Comparison of ENCODE assay signal across 8 cellular contexts in the genomic region with DNA sequence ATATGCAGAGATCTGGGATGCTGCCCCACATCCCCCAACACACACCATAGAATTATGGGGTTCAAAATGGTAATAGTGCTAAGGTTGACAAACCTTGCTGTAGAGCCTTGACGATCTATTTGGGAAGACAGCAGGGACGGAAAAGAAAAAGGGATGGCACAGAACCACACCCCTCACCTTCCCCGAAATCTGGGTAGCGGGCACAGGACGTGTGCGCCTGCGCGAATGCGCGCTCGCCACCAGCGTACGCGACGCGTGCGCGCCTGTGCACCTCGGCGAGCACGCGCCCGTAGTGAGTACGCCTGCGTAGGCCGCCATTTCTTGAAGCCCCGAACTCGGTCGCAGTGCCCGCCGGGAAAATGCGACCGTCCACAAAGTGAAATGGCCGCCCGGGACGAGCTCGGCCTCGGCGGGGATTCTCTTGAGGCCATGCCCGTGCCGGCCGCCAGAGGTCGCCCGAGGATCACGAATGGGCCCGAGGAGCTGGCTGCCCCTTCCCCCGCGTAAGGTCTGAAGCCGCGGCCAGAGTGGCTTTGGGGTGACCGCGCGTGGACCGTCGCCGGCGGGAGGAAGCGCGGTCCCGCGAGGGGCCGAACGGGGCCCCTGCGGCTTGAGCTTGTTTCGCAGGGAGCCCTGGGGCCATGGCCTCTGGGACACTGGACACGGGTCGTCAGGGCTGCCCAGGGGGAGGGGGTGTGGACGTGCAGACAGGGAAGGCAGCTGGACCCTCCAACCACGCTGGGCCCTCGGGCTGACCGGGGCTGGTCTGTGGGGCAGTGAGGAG.
DNase-seq lines count a peak whose midpoint lies in the region; ATAC-seq and TF ChIP-seq lines count a peak whose summit lies in the region.

No MANE protein-coding gene starts in this region.

- peaks cover 6% of the 10 kb centered on the region for H3K4me1 Mint-ChIP-seq in activated T-cell treated with anti-CD3 and anti-CD28 coated beads, Interleukin-2, amount 50 U/mL, for 24 hours (ENCODE audit: low read depth)

- DNase-seq in DMS79 (lab: John Stamatoyannopoulos, UW) = peak; percentile 73
- peak; percentile 95 for DNase-seq in OCI-M1 (lab: John Stamatoyannopoulos, UW)
- DNase-seq in activated T-cell treated with anti-CD3 and anti-CD28 coated beads, Interleukin-2, amount 50 U/mL, for 24 hours = peak; percentile 93
- peak; percentile 93 to 94 for DNase-seq in erythroblast (lab: John Stamatoyannopoulos, UW)
- peak; percentile 90 for DNase-seq in stimulated activated CD8-positive, alpha-beta memory T cell treated with anti-CD3 and anti-CD28 coated beads, Interleukin-4, amount 100 ng/mL, for 48 hours

- H3K4me3 Mint-ChIP-seq in activated T-cell treated with anti-CD3 and anti-CD28 coated beads, Interleukin-2, amount 50 U/mL, for 24 hours = peak overlapping the region; percentile 83

- peaks cover 15% of the 10 kb centered on the region for H3K27me3 Mint-ChIP-seq in activated T-cell treated with anti-CD3 and anti-CD28 coated beads, Interleukin-2, amount 50 U/mL, for 24 hours

- no peaks in the 10 kb centered on the region for H3K9me3 Mint-ChIP-seq in activated T-cell treated with anti-CD3 and anti-CD28 coated beads, Interleukin-2, amount 50 U/mL, for 24 hours

- ATAC-seq in GM21619 (IDR thresholded peaks at IDR 0.05; ENCODE audit: unreplicated experiment) = peak; percentile 95

- peaks cover 2 to 3% of the 10 kb centered on the region in 2 donors for H3K4me1 ChIP-seq in mucosa of rectum (ENCODE audit: control insufficient read depth in 2 of 2, insufficient read depth in 2 of 2, low read length in 2 of 2)

- peak overlapping the region; percentile 91 for H3K27ac Mint-ChIP-seq in activated T-cell treated with anti-CD3 and anti-CD28 coated beads, Interleukin-2, amount 50 U/mL, for 24 hours

- peak overlapping the region; percentile 57 to 84 for H3K4me3 ChIP-seq in mucosa of rectum (ENCODE audit: low read length in 2 of 2)

- peaks cover 2% of the 10 kb centered on the region for H3K36me3 Mint-ChIP-seq in activated T-cell treated with anti-CD3 and anti-CD28 coated beads, Interleukin-2, amount 50 U/mL, for 24 hours (ENCODE audit: low read depth)

- H3K27me3 ChIP-seq in mucosa of rectum (ENCODE audit: control insufficient read depth in 2 of 2, insufficient read depth in 2 of 2, low read length in 2 of 2) = no peaks in the 10 kb centered on the region

- H3K27ac ChIP-seq in mucosa of rectum (ENCODE audit: low read depth in 2 of 2, low read length in 2 of 2) = peak overlapping the region in 1 of 2 donors; percentile 67

- TF ChIP-seq RAD21 in Ishikawa (IDR thresholded peaks at IDR 0.05; ENCODE audit: low read depth) = peak; percentile 67

- H3K36me3 ChIP-seq in mucosa of rectum (ENCODE audit: control insufficient read depth in 2 of 2, insufficient read depth in 2 of 2, low read length in 2 of 2) = no peaks in the 10 kb centered on the region

- TF ChIP-seq EP300 in Ishikawa (IDR thresholded peaks at IDR 0.05; ENCODE audit: borderline replicate concordance) = no peak

- H3K9me3 ChIP-seq in mucosa of rectum (ENCODE audit: control insufficient read depth in 2 of 2, low read length in 2 of 2) = no peaks in the 10 kb centered on the region

- peak overlapping the region; percentile 68 to 70 for H3K9ac ChIP-seq in mucosa of rectum (ENCODE audit: low read depth in 1 of 2, low read length in 2 of 2)

- TF ChIP-seq POLR2A in erythroblast (IDR thresholded peaks at IDR 0.05; ENCODE audit: low read length) = no peak

TF ChIP-seq in Ishikawa, 13 proteins besides CTCF, POLR2A, EP300 and RAD21:
- peak; percentile 96 for TF ChIP-seq YY1 (IDR thresholded peaks at IDR 0.05; ENCODE audit: low read depth)
- TF ChIP-seq, protein P1, sequence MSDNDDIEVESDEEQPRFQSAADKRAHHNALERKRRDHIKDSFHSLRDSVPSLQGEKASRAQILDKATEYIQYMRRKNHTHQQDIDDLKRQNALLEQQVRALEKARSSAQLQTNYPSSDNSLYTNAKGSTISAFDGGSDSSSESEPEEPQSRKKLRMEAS (IDR thresholded peaks at IDR 0.05) = no peak; the same call in none of the 2 replicates
- TF ChIP-seq EGR1 (IDR thresholded peaks at IDR 0.05) = peak; percentile 50; the same call in 1 of the 2 replicates
- no peak for TF ChIP-seq FOXM1 (IDR thresholded peaks at IDR 0.05; ENCODE audit: borderline replicate concordance, low read depth)
- no peak for TF ChIP-seq ZBTB7A (IDR thresholded peaks at IDR 0.05; ENCODE audit: low read depth)
- TF ChIP-seq, protein P2, sequence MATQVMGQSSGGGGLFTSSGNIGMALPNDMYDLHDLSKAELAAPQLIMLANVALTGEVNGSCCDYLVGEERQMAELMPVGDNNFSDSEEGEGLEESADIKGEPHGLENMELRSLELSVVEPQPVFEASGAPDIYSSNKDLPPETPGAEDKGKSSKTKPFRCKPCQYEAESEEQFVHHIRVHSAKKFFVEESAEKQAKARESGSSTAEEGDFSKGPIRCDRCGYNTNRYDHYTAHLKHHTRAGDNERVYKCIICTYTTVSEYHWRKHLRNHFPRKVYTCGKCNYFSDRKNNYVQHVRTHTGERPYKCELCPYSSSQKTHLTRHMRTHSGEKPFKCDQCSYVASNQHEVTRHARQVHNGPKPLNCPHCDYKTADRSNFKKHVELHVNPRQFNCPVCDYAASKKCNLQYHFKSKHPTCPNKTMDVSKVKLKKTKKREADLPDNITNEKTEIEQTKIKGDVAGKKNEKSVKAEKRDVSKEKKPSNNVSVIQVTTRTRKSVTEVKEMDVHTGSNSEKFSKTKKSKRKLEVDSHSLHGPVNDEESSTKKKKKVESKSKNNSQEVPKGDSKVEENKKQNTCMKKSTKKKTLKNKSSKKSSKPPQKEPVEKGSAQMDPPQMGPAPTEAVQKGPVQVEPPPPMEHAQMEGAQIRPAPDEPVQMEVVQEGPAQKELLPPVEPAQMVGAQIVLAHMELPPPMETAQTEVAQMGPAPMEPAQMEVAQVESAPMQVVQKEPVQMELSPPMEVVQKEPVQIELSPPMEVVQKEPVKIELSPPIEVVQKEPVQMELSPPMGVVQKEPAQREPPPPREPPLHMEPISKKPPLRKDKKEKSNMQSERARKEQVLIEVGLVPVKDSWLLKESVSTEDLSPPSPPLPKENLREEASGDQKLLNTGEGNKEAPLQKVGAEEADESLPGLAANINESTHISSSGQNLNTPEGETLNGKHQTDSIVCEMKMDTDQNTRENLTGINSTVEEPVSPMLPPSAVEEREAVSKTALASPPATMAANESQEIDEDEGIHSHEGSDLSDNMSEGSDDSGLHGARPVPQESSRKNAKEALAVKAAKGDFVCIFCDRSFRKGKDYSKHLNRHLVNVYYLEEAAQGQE (IDR thresholded peaks at IDR 0.05; ENCODE audit: low read depth) = no peak
- no peak for TF ChIP-seq CEBPB (IDR thresholded peaks at IDR 0.05)
- no peak for TF ChIP-seq CREB1 (IDR thresholded peaks at IDR 0.05; ENCODE audit: low read depth)
- peak; percentile 92 for TF ChIP-seq TEAD4 (IDR thresholded peaks at IDR 0.05)
- peak; percentile 57; the same call in 1 of the 2 replicates for TF ChIP-seq TAF1 (IDR thresholded peaks at IDR 0.05; ENCODE audit: low read depth)
- TF ChIP-seq TCF12 (IDR thresholded peaks at IDR 0.05; ENCODE audit: low read depth) = peak; percentile 44; the same call in 1 of the 2 replicates
- TF ChIP-seq, protein P3, sequence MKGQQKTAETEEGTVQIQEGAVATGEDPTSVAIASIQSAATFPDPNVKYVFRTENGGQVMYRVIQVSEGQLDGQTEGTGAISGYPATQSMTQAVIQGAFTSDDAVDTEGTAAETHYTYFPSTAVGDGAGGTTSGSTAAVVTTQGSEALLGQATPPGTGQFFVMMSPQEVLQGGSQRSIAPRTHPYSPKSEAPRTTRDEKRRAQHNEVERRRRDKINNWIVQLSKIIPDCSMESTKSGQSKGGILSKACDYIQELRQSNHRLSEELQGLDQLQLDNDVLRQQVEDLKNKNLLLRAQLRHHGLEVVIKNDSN (IDR thresholded peaks at IDR 0.05) = no peak
- TF ChIP-seq NFIC (IDR thresholded peaks at IDR 0.05) = no peak
TF ChIP-seq in Ishikawa: peak in this region for 5.
